ENCODE assay signal across 9 cellular contexts in genomic region chr14:104904650-104905578, GRCh38. TPM values are rescaled to one million over a fixed set of nuclear protein-coding genes. Genes with fewer than 3 reads are reported as not detected.
DNase-seq lines count a peak whose midpoint lies in the region; FAIRE-seq and TF ChIP-seq lines count a peak whose summit lies in the region.
"Not testable (repeated sequence)": the region's sequence is repeated elsewhere in the genome, so short reads cannot be mapped to it uniquely, and the experiment has no call there.
"Had no signal": no experiment of that assay in that cellular context is flagged by ENCODE, and none has a peak within 500 bp of the region (broad histone marks: within the 10 kb centered on the region; RNA-seq: fewer than 3 reads in every experiment).

No MANE protein-coding gene starts in this region.

- H3K27ac ChIP-seq in BLaER1 treated with 17β-estradiol and CSF1 and Interleukin-3, amounts not matched to agents 10 nM and 100 nM = peak overlapping the region in 3 of 11 experiments; percentile 13 to 38 (median 19); a peak in 3 of 22 replicates
- H3K27ac ChIP-seq in WERI-Rb-1 = peak overlapping the region; percentile 92
- H3K27ac ChIP-seq in neural progenitor cell = not testable (repeated sequence)

- H3K4me1 Mint-ChIP-seq in neural progenitor cell = not testable (repeated sequence)

- peak overlapping the region; percentile 33 for H3K4me3 Mint-ChIP-seq in neural progenitor cell

- 0 out of 20 replicates have a peak overlapping the region, but pooled peaks of 1 of the 10 experiments have one; percentile 12 for H3K4me3 ChIP-seq in BLaER1 treated with 17β-estradiol and CSF1 and Interleukin-3, amounts not matched to agents 10 nM and 100 nM
- not testable (repeated sequence) for H3K4me3 ChIP-seq in WERI-Rb-1 (ENCODE audit: low read depth, low read length); neural progenitor cell

- H3K27ac Mint-ChIP-seq in neural progenitor cell = not testable (repeated sequence)

- H3K9me3 Mint-ChIP-seq in neural progenitor cell = peaks cover 29% of the 10 kb centered on the region

- not testable (repeated sequence) for H3K27me3 ChIP-seq in BLaER1 treated with 17β-estradiol and CSF1 and Interleukin-3, amounts not matched to agents 10 nM and 100 nM; WERI-Rb-1 (ENCODE audit: insufficient read depth, low read depth, severe bottlenecking)
- H3K27me3 ChIP-seq in neural progenitor cell = peaks cover 80% of the 10 kb centered on the region

- peaks cover 34% of the 10 kb centered on the region for H3K27me3 Mint-ChIP-seq in neural progenitor cell (ENCODE audit: insufficient read depth, low read depth)

- not testable (repeated sequence) for H2AFZ ChIP-seq in neural progenitor cell (replicated peaks)

- FAIRE-seq in GM19239 (lab: Jason Lieb, UNC) = peak; percentile 78

- not testable (repeated sequence) for DNase-seq in GM19239 (ENCODE audit: insufficient read length, low spot score); WERI-Rb-1; neural progenitor cell (ENCODE audit: low spot score)
- DNase-seq in MV-4-11 (lab: John Stamatoyannopoulos, UW) (peak; percentile 41), NCI-H69 (lab: John Stamatoyannopoulos, UW) (peak; percentile 18), cerebellar cortex (ENCODE audit: low spot score) (peak; percentile 41)

- not testable (repeated sequence) for H4K20me1 ChIP-seq in BLaER1 treated with 17β-estradiol and CSF1 and Interleukin-3, amounts not matched to agents 10 nM and 100 nM; neural progenitor cell (ENCODE audit: low read depth)

- H3K79me2 ChIP-seq in neural progenitor cell (ENCODE audit: low read depth) = not testable (repeated sequence)

- not testable (repeated sequence) for TF ChIP-seq CTCF in WERI-Rb-1 (IDR thresholded peaks at IDR 0.05; ENCODE audit: low read depth, low read length); neural progenitor cell (IDR thresholded peaks at IDR 0.05)

- H3K4me1 ChIP-seq in BLaER1 treated with 17β-estradiol and CSF1 and Interleukin-3, amounts not matched to agents 10 nM and 100 nM = peaks cover 12 to 29% (median 21%) of the 10 kb centered on the region in 10 experiments
- not testable (repeated sequence) for H3K4me1 ChIP-seq in neural progenitor cell

- H3K36me3 ChIP-seq in BLaER1 treated with 17β-estradiol and CSF1 and Interleukin-3, amounts not matched to agents 10 nM and 100 nM; WERI-Rb-1; neural progenitor cell: not testable (repeated sequence)

- H3K9ac ChIP-seq in BLaER1 treated with 17β-estradiol and CSF1 and Interleukin-3, amounts not matched to agents 10 nM and 100 nM = peak overlapping the region in 2 of 11 experiments; percentile 1 to 32; a peak in 1 of 22 replicates
- not testable (repeated sequence) for H3K9ac ChIP-seq in neural progenitor cell

- H3F3A ChIP-seq in neural progenitor cell (ENCODE audit: low read depth) = not testable (repeated sequence)

- H3K9me3 ChIP-seq in BLaER1 treated with 17β-estradiol and CSF1 and Interleukin-3, amounts not matched to agents 10 nM and 100 nM (replicated peaks in 1 of 11) = peaks cover 6 to 16% (median 14%) of the 10 kb centered on the region in 11 experiments; a peak in 19 of 22 replicates
- peaks cover 22% of the 10 kb centered on the region for H3K9me3 ChIP-seq in WERI-Rb-1 (ENCODE audit: severe bottlenecking)
- H3K9me3 ChIP-seq in neural progenitor cell (ENCODE audit: low read depth) = not testable (repeated sequence)

- H3K36me3 Mint-ChIP-seq in neural progenitor cell = not testable (repeated sequence)

- H3K4me2 ChIP-seq in BLaER1 treated with 17β-estradiol and CSF1 and Interleukin-3, amounts not matched to agents 10 nM and 100 nM = peak overlapping the region; percentile 52 to 82 (median 77)
- not testable (repeated sequence) for H3K4me2 ChIP-seq in neural progenitor cell

RNA-seq across cellular contexts. Expression of gene PLD4, which starts 19.8 kb away (rescaled TPM):
- total RNA-seq in neural progenitor cell (ENCODE audit: low replicate concordance) = not detected in 2 replicates
- total RNA-seq: GM23248, HepG2 had no signal

RNA-seq across cellular contexts. Expression of gene CEP170B, which starts 39.8 kb away (rescaled TPM):
- total RNA-seq in neural progenitor cell (ENCODE audit: low replicate concordance) = 3.0 and 13.7 TPM in 2 replicates
